Comparison of ENCODE assay signal across 9 cellular contexts in the genomic region with DNA sequence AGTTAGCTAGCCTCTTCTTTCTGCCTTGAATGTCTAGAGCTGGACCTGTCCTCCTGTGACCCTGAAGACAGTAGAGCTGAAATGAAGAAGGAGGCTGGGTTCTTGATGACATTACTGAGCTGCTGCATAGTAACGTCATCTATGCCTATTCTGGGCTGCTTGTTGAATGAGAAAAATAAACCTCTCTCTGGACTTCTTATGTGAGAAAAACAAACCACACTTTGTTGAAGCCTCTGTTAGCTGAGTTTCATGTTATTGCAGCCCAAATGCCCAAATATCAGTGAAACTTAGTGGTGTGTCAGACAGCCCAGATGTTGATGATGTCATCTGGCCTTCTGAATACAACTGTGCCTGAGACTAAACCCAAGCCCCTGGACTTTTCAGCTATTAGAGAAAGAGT.
DNase-seq lines count a peak whose midpoint lies in the region; ATAC-seq and TF ChIP-seq lines count a peak whose summit lies in the region.
"Had no signal": no experiment of that assay in that cellular context is flagged by ENCODE, and none has a peak within 500 bp of the region (broad histone marks: within the 10 kb centered on the region; RNA-seq: fewer than 3 reads in every experiment).

No MANE protein-coding gene starts in this region.

- H3K4me3 ChIP-seq in esophagus muscularis mucosa, result no peak overlapping the region
- no peak overlapping the region for H3K4me3 ChIP-seq in MG63

- TF ChIP-seq CTCF in AG09319 (IDR thresholded peaks at IDR 0.05; ENCODE audit: low read depth, low read length) (no peak), esophagus muscularis mucosa (IDR thresholded peaks at IDR 0.05) (no peak)

- peaks cover 0 to 12% (median 10%) of the 10 kb centered on the region in 4 donors for H3K4me1 ChIP-seq in esophagus muscularis mucosa

- no peak overlapping the region for H3K4me3 Mint-ChIP-seq in activated CD4-positive, alpha-beta memory T cell treated with anti-CD3 and anti-CD28 coated beads for 36 hours
- H3K4me3 Mint-ChIP-seq: activated naive CD8-positive, alpha-beta T cell had no signal

- H3K9me3 ChIP-seq in esophagus muscularis mucosa (no peaks in the 10 kb centered on the region), MG63 (no peaks in the 10 kb centered on the region)

- no peaks in the 10 kb centered on the region for H3K36me3 ChIP-seq in esophagus muscularis mucosa
- no peaks in the 10 kb centered on the region for H3K36me3 ChIP-seq in MG63

- TF ChIP-seq POLR2A in esophagus muscularis mucosa (IDR thresholded peaks at IDR 0.05; ENCODE audit: low read depth), result no peak

- TF ChIP-seq EP300 in esophagus muscularis mucosa (IDR thresholded peaks at IDR 0.05), result no peak

- H3K4me1 Mint-ChIP-seq in activated CD4-positive, alpha-beta memory T cell treated with anti-CD3 and anti-CD28 coated beads for 36 hours (ENCODE audit: low read depth), result peaks cover 14% of the 10 kb centered on the region

- POLR2A ChIA-PET in activated CD4-positive, alpha-beta memory T cell treated with anti-CD3 and anti-CD28 coated beads for 36 hours (lab: Charles Lee), result interaction anchor here (1.2 to 1.7 kb wide), 3 partner anchors 11 to 242 kb away, joined by 3 to 4 read pairs (median 4); no protein-coding TSS in a partner anchor

- peaks cover 0 to 19% (median 3%) of the 10 kb centered on the region in 4 donors for H3K27me3 ChIP-seq in esophagus muscularis mucosa
- no peaks in the 10 kb centered on the region for H3K27me3 ChIP-seq in MG63

- intact Hi-C loops in esophagus muscularis mucosa (cut with DNase I), result loop anchor here (10.0 kb wide), 2 partner anchors 245 to 795 kb away; partner anchors contain the start of gene FUT8
- intact Hi-C loops in activated CD4-positive, alpha-beta memory T cell treated with anti-CD3 and anti-CD28 coated beads for 36 hours (cut with micrococcal nuclease), result loop anchor here (10.0 kb wide), 1 partner anchor 435 kb away; no protein-coding TSS in a partner anchor

- ATAC-seq in GM19463 (IDR thresholded peaks at IDR 0.05; ENCODE audit: unreplicated experiment) (peak; percentile 87), HG03432 (IDR thresholded peaks at IDR 0.05; ENCODE audit: unreplicated experiment) (peak; percentile 91)

- H3K27ac Mint-ChIP-seq in activated CD4-positive, alpha-beta memory T cell treated with anti-CD3 and anti-CD28 coated beads for 36 hours, result no peak overlapping the region
- H3K27ac Mint-ChIP-seq: activated naive CD8-positive, alpha-beta T cell had no signal

- DNase-seq in AG09319 (ENCODE audit: extremely low read depth, low read depth) (peak; percentile 15), esophagus muscularis mucosa (ENCODE audit: extremely low spot score) (no peak), MG63 (no peak), HuH-7.5 (ENCODE audit: low spot score) (no peak), NCI-H1048 (lab: John Stamatoyannopoulos, UW) (no peak)
- DNase-seq in activated CD4-positive, alpha-beta memory T cell treated with anti-CD3 and anti-CD28 coated beads for 36 hours, result no peak

- peaks cover 6% of the 10 kb centered on the region for H3K27me3 Mint-ChIP-seq in activated CD4-positive, alpha-beta memory T cell treated with anti-CD3 and anti-CD28 coated beads for 36 hours

- CTCF ChIA-PET in activated CD4-positive, alpha-beta memory T cell treated with anti-CD3 and anti-CD28 coated beads for 36 hours (lab: Charles Lee), result interaction anchor here (0.9 to 3.0 kb wide), 7 partner anchors 13 to 901 kb away, joined by 3 to 18 read pairs (median 6); partner anchors contain the start of gene FUT8

- no peaks in the 10 kb centered on the region for H3K36me3 Mint-ChIP-seq in activated CD4-positive, alpha-beta memory T cell treated with anti-CD3 and anti-CD28 coated beads for 36 hours
- H3K36me3 Mint-ChIP-seq: activated naive CD8-positive, alpha-beta T cell had no signal

- WGBS in esophagus muscularis mucosa, result 69% methylated on average over 1 of the region's 1 CpG

- peak overlapping the region in 3 of 4 donors; percentile 10 to 31 (median 28) for H3K27ac ChIP-seq in esophagus muscularis mucosa (replicated peaks in 1 of 4)

- H3K9me3 Mint-ChIP-seq in activated CD4-positive, alpha-beta memory T cell treated with anti-CD3 and anti-CD28 coated beads for 36 hours, result no peaks in the 10 kb centered on the region
